ENCODE assay signal across 7 cellular contexts in the genomic region with DNA sequence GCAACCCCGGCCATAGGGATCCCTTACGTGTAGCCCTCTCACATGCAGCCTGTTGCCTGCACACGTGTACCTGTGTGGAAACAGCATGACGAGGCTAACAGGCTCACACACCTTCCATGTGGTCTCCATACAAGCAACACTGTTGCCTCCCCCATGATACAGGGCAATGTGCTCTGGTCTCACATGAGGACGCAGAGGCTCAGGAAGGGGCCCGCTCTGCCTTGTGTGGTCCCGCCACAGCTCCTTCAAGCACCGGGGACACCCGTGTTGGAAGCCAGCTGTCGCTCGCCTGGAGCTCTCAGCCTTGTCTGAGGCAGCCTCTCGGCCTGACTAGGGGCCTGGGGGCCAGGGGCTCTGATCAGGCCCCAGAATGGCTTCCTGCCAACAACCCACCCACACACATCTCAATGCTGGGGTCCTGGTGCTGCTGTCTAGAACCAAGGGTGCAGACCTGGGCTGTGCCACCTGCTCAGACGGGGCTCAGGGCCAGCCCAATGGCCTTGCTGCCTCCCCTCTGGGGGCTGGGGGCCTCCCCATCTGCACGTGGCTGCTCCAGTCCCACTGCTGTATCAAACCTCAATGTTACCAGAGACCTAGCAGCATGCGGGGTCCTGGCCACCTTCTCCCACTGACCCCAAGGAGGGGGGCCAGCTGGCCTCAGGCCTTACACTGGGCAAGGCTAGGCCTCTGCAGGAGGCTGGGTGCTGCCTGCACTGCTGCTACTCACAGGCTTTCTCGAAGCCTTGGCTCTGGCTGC. TPM values are rescaled to one million over a fixed set of nuclear protein-coding genes. Genes with fewer than 3 reads are reported as not detected.
DNase-seq lines count a peak whose midpoint lies in the region; ATAC-seq, FAIRE-seq and TF ChIP-seq lines count a peak whose summit lies in the region.
"Not testable (repeated sequence)": the region's sequence is repeated elsewhere in the genome, so short reads cannot be mapped to it uniquely, and the experiment has no call there.

No MANE protein-coding gene starts in this region.

- TF ChIP-seq EP300 in K562 (IDR thresholded peaks at IDR 0.05; ENCODE audit: low read length): not testable (repeated sequence)

- not testable (repeated sequence) for H3K9ac ChIP-seq in BLaER1 treated with 17β-estradiol and CSF1 and Interleukin-3, amounts not matched to agents 10 nM and 100 nM; PC-3 (ENCODE audit: low read length); K562 (ENCODE audit: insufficient read depth in 1 of 2, low read depth in 2 of 2, low read length in 2 of 2)

- H3F3A ChIP-seq in PC-3 (ENCODE audit: low read length, unreplicated experiment): not testable (repeated sequence)

- not testable (repeated sequence) for FAIRE-seq in K562 (lab: Jason Lieb, UNC)

- in situ Hi-C loops in K562 (cut with MboI): not testable (repeated sequence)

- H3K4me2 ChIP-seq in BLaER1 treated with 17β-estradiol and CSF1 and Interleukin-3, amounts not matched to agents 10 nM and 100 nM: peak overlapping the region in 7 of 11 experiments; percentile 22 to 55 (median 45); a peak in 10 of 22 replicates
- not testable (repeated sequence) for H3K4me2 ChIP-seq in PC-3 (ENCODE audit: low read length); K562 (ENCODE audit: insufficient read depth, low read length)

- not testable (repeated sequence) for H3K79me2 ChIP-seq in PC-3 (ENCODE audit: low read length); K562 (ENCODE audit: control insufficient read depth, insufficient read depth, low read length)

- intact Hi-C loops in PC-3 (cut with micrococcal nuclease); K562 (cut with micrococcal nuclease); right cardiac atrium (cut with DNase I); mucosa of descending colon (cut with DNase I, micrococcal nuclease); spleen (cut with DNase I; ENCODE audit: low total_unique reads); upper lobe of right lung (cut with DNase I): not testable (repeated sequence)

- H3K4me1 ChIP-seq in BLaER1 treated with 17β-estradiol and CSF1 and Interleukin-3, amounts not matched to agents 10 nM and 100 nM: peaks cover 5 to 65% (median 57%) of the 10 kb centered on the region in 10 experiments; a peak in 18 of 20 replicates
- not testable (repeated sequence) for H3K4me1 ChIP-seq in PC-3 (ENCODE audit: insufficient read depth, low read length); K562 (replicated peaks in 1 of 2; ENCODE audit: control insufficient read depth in 2 of 2, insufficient read depth in 2 of 2, low read length in 2 of 2); right cardiac atrium (ENCODE audit: control insufficient read depth, insufficient read depth, low read length); mucosa of descending colon (ENCODE audit: low read depth); spleen; upper lobe of right lung

- TF ChIP-seq POLR2A in K562 (conservative IDR thresholded peaks at IDR 0.05); spleen (IDR thresholded peaks at IDR 0.05): not testable (repeated sequence)

- not testable (repeated sequence) for H4K20me1 ChIP-seq in BLaER1 treated with 17β-estradiol and CSF1 and Interleukin-3, amounts not matched to agents 10 nM and 100 nM; PC-3 (ENCODE audit: low read length); K562 (replicated peaks; ENCODE audit: control insufficient read depth, insufficient read depth, low read length)

- POLR2A ChIA-PET in PC-3 (lab: Charles Lee; ENCODE audit: unreplicated experiment); K562 (lab: Yijun Ruan, JAX): not testable (repeated sequence)

- H3K27me3 ChIP-seq in BLaER1 treated with 17β-estradiol and CSF1 and Interleukin-3, amounts not matched to agents 10 nM and 100 nM; PC-3 (ENCODE audit: low read length); K562 (ENCODE audit: control insufficient read depth in 2 of 2, insufficient read depth in 2 of 2, low read length in 2 of 2); right cardiac atrium (ENCODE audit: control insufficient read depth, insufficient read depth); spleen (replicated peaks in 1 of 7); upper lobe of right lung: not testable (repeated sequence)

- CTCF ChIA-PET in PC-3 (lab: Charles Lee); K562 (lab: Yijun Ruan, JAX; ENCODE audit: low intra/inter-chr PET ratio): not testable (repeated sequence)

- H3K36me3 ChIP-seq in BLaER1 treated with 17β-estradiol and CSF1 and Interleukin-3, amounts not matched to agents 10 nM and 100 nM; PC-3 (ENCODE audit: low read depth, low read length); K562 (ENCODE audit: control insufficient read depth, insufficient read depth, low read length); mucosa of descending colon (ENCODE audit: low read depth); spleen; upper lobe of right lung: not testable (repeated sequence)

- not testable (repeated sequence) for H3K27ac ChIP-seq in BLaER1 treated with 17β-estradiol and CSF1 and Interleukin-3, amounts not matched to agents 10 nM and 100 nM; PC-3 (ENCODE audit: low read length); K562 (ENCODE audit: extremely low read depth, low read depth, low read length); right cardiac atrium (ENCODE audit: low read length); spleen; upper lobe of right lung

- not testable (repeated sequence) for TF ChIP-seq RAD21 in K562 (CRISPR knock-in tag; conservative IDR thresholded peaks at IDR 0.05 in 1 of 2, IDR thresholded peaks at IDR 0.05 in 1 of 2)

- not testable (repeated sequence) for H3K4me3 ChIP-seq in BLaER1 treated with 17β-estradiol and CSF1 and Interleukin-3, amounts not matched to agents 10 nM and 100 nM; PC-3 (ENCODE audit: low read length); K562; right cardiac atrium (ENCODE audit: low read length); mucosa of descending colon; spleen; upper lobe of right lung

- WGBS in K562 (ENCODE audit: insufficient coverage, low coverage, missing lambda C conversion rate): 1% methylated on average over 8 of the region's 16 CpGs
- WGBS in right cardiac atrium: 77% methylated on average over 16 of the region's 16 CpGs
- WGBS in spleen, 5 donors: 73 to 88% (median 87%) methylated on average over 5 to 16 of the region's 16 CpGs

- not testable (repeated sequence) for H3K9me1 ChIP-seq in K562 (ENCODE audit: control insufficient read depth, insufficient read depth, low read length)

- not testable (repeated sequence) for TF ChIP-seq CTCF in PC-3 (conservative IDR thresholded peaks at IDR 0.05; ENCODE audit: low read depth, low read length); K562 (IDR thresholded peaks at IDR 0.05 in 2 of 3, conservative IDR thresholded peaks at IDR 0.05 in 1 of 3; ENCODE audit: insufficient read depth in 2 of 3, low read depth in 1 of 3, low read length in 3 of 3); mucosa of descending colon (IDR thresholded peaks at IDR 0.05); spleen (IDR thresholded peaks at IDR 0.05 in 8 of 11, conservative IDR thresholded peaks at IDR 0.05 in 3 of 11); upper lobe of right lung (IDR thresholded peaks at IDR 0.05)

- H3K9me3 ChIP-seq in BLaER1 treated with 17β-estradiol and CSF1 and Interleukin-3, amounts not matched to agents 10 nM and 100 nM (replicated peaks in 1 of 11); PC-3 (ENCODE audit: low read length); K562 (replicated peaks; ENCODE audit: control insufficient read depth, insufficient read depth, low read depth, low read length); right cardiac atrium (ENCODE audit: control insufficient read depth, low read length); mucosa of descending colon; spleen; upper lobe of right lung: not testable (repeated sequence)

- H2AFZ ChIP-seq in PC-3 (ENCODE audit: low read length); K562 (ENCODE audit: low read depth, low read length): not testable (repeated sequence)

- not testable (repeated sequence) for BruUV-seq in PC-3 (replicated peaks; lab: Mats Ljungman, UMichigan); K562 (replicated peaks; lab: Mats Ljungman, UMichigan)

- ATAC-seq in PC-3 (0 out of 2 replicates have a peak, but pooled peaks have one; percentile 18), K562 (peak; percentile 23; the same call in 2 of the 3 replicates), right cardiac atrium (peak; percentile 7 to 15), mucosa of descending colon (peak; percentile 13)
- ATAC-seq in upper lobe of right lung: not testable (repeated sequence)

- H3K9me2 ChIP-seq in PC-3 (replicated peaks; ENCODE audit: low read length): not testable (repeated sequence)

- DNase-seq in PC-3; K562 (ENCODE audit: extremely low read depth in 1 of 4, low spot score in 3 of 4); right cardiac atrium; mucosa of descending colon: not testable (repeated sequence)
- DNase-seq in spleen (peak; percentile 62), upper lobe of right lung (peak; percentile 48)

RNA-seq across cellular contexts. Expression of a gene that starts 11.8 kb away (rescaled TPM):
- 5.9 and 7.3 TPM in 2 replicates for total RNA-seq in PC-3 (2014; rRNA removed)
- total RNA-seq in K562 (2011; cell fraction: chromatin; rRNA removed; ENCODE audit: low replicate concordance): 51.9 and 106 TPM in 2 replicates
- total RNA-seq in K562 (2011; cell fraction: nucleolus; rRNA removed): 22.8 and 27.1 TPM in 2 replicates
- 52.9 and 82.7 TPM in 2 replicates for total RNA-seq in K562 (2011; cell fraction: nucleoplasm; rRNA removed)
- total RNA-seq in K562 (2014; rRNA removed): 5.2 and 6.0 TPM in 2 replicates
- total RNA-seq in K562 (2014; rRNA removed; fragmentation: Illumina TruSeq; extraction: Trizol): 12.2 and 12.7 TPM in 2 replicates
- 10.7 and 11.5 TPM in 2 replicates for total RNA-seq in K562 (2015; rRNA removed; fragmentation: Illumina TruSeq; extraction: Trizol)
- 6.1 and 7.8 TPM in 2 replicates for total RNA-seq in K562 (2021)
- polyA plus RNA-seq in K562 (2011; rRNA removed): 15.1 and 17.8 TPM in 2 replicates
- 2.9 and 8.8 TPM in 2 replicates for polyA plus RNA-seq in K562 (2011; cell fraction: cytosol; rRNA removed)
- 30.5 and 37.0 TPM in 2 replicates for polyA plus RNA-seq in K562 (2011; cell fraction: nucleus; rRNA removed)
- 6.0 TPM in 2 replicates for polyA plus RNA-seq in K562 (2012)
- polyA plus RNA-seq in K562 (2014; fragmentation: Illumina TruSeq; extraction: Trizol): 8.9 and 10.1 TPM in 2 replicates
- polyA plus RNA-seq in K562 (2014; fragmentation: Nextera tagmentation; extraction: Ambion mirVana): 1 to 10 TPM; 5.1 to 6.7 TPM
- polyA plus RNA-seq in K562 (2014; rRNA removed): 7.9 and 14.4 TPM in 2 replicates
- 15.1 and 30.0 TPM in 2 replicates for polyA minus RNA-seq in K562 (2011; rRNA and poly(A)+ RNA removed)
- polyA minus RNA-seq in K562 (2011; cell fraction: cytosol; rRNA and poly(A)+ RNA removed): 6.1 and 6.2 TPM in 2 replicates
- polyA minus RNA-seq in K562 (2011; cell fraction: nucleus; rRNA and poly(A)+ RNA removed): 21.4 and 30.1 TPM in 2 replicates
- total RNA-seq in right cardiac atrium: 1 to 10 TPM; 4.3 to 7.9 (median 5.2) TPM
- polyA plus RNA-seq in right cardiac atrium: 1.9 TPM
- 10 to 100 TPM in 1 of 3 donors, 1 to 10 TPM in 2; 7.3 to 12.8 (median 7.4) TPM for total RNA-seq in mucosa of descending colon
- 10 to 100 TPM in 4 of 7 donors, 1 to 10 TPM in 3; 2.9 to 13.9 (median 12.9) TPM for total RNA-seq in spleen
- 1 to 10 TPM; 1.6 to 2.7 (median 1.7) TPM for polyA plus RNA-seq in spleen
- 5.7 TPM for total RNA-seq in upper lobe of right lung
